In the genomic region with DNA sequence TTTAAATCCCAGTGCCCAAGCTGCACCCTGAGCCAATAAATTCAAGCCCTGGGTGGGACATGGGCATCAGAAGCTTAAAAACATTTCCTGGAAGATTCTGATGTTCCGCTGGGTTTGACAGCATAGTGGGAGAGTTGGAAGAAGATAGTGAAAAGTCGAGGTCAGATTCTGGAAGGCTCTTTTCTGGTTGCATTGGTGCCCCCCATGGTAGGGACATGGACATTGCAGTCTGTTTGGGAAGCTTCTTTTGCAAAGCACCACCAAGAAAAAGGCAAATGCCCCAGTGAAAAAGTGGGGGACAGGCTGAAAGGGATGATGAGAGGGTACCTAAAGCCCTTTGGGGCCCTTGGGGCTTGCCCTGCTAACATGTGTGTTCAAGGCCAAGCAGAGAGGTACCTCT, we compare ENCODE assay signal across 13 cellular contexts. TPM values are rescaled to one million over a fixed set of nuclear protein-coding genes. Genes with fewer than 3 reads are reported as not detected.
DNase-seq lines count a peak whose midpoint lies in the region; ATAC-seq and TF ChIP-seq lines count a peak whose summit lies in the region.
"Had no signal": no experiment of that assay in that cellular context is flagged by ENCODE, and none has a peak within 500 bp of the region (broad histone marks: within the 10 kb centered on the region; RNA-seq: fewer than 3 reads in every experiment).

No MANE protein-coding gene starts in this region.

- no peak overlapping the region for H3K4me2 ChIP-seq in KMS-11

- no peaks in the 10 kb centered on the region for H3K79me2 ChIP-seq in KMS-11 (ENCODE audit: insufficient read depth, low read depth)

- no peaks in the 10 kb centered on the region; the same call in 1 of the 2 replicates for H3K4me1 ChIP-seq in BE2C
- H3K4me1 ChIP-seq in KMS-11 (ENCODE audit: low read depth, poor library complexity, severe bottlenecking) = peaks cover 16% of the 10 kb centered on the region
- peaks cover 0 to 31% (median 12%) of the 10 kb centered on the region in 4 donors for H3K4me1 ChIP-seq in right lobe of liver

- DNase-seq in BE2C = no peak
- no peak for DNase-seq in caudate nucleus (lab: John Stamatoyannopoulos, UW)
- DNase-seq in right lobe of liver = no peak
- DNase-seq in NCI-H2171 treated with DMSO at 0.1 percent for 48 hours (lab: John Stamatoyannopoulos, UW) = no peak
- no peak for DNase-seq in epidermal melanocyte (ENCODE audit: insufficient read length, low spot score)
- no peak for DNase-seq in activated CD4-positive, alpha-beta T cell treated with anti-CD3 and anti-CD28 coated beads for 4 hours
- DNase-seq: activated CD4-positive, CD25-positive, alpha-beta regulatory T cell; activated T-cell treated with anti-CD3 and anti-CD28 coated beads, Interleukin-2, amount 50 U/mL, for 72 hours; CD4-positive, CD25-positive, alpha-beta regulatory T cell; spleen; stimulated activated CD8-positive, alpha-beta memory T cell treated with anti-CD3 and anti-CD28 coated beads, Interleukin-4, amount 100 ng/mL, for 48 hours had no signal

- WGBS in right lobe of liver (ENCODE audit: insufficient coverage, low coverage, low lambda C conversion rate, missing lambda C conversion rate) = 55% methylated on average over 2 of the region's 2 CpGs

- H3K9me3 ChIP-seq in BE2C (no peaks in the 10 kb centered on the region), right lobe of liver (no peaks in the 10 kb centered on the region)
- H3K9me3 ChIP-seq: spleen had no signal

- ATAC-seq in right lobe of liver = peak in 2 of 4 donors; percentile 24 to 50
- ATAC-seq in HG03196 (IDR thresholded peaks at IDR 0.05; ENCODE audit: unreplicated experiment) = no peak
- ATAC-seq: activated T-cell treated with anti-CD3 and anti-CD28 coated beads, Interleukin-2, amount 50 U/mL, for 72 hours had no signal

- peak; percentile 21; the same call in 1 of the 2 replicates for TF ChIP-seq CTCF in BE2C (IDR thresholded peaks at IDR 0.05; ENCODE audit: low read depth, low read length)
- TF ChIP-seq CTCF in KMS-11 (conservative IDR thresholded peaks at IDR 0.05; ENCODE audit: low read depth, low read length) = 0 out of 2 replicates have a peak, but pooled peaks have one; percentile 15
- TF ChIP-seq CTCF in right lobe of liver (IDR thresholded peaks at IDR 0.05) = peak in 3 of 4 donors; percentile 13 to 44 (median 18)

- H3K36me3 ChIP-seq in BE2C (no peaks in the 10 kb centered on the region), KMS-11 (ENCODE audit: insufficient read depth) (no peaks in the 10 kb centered on the region), right lobe of liver (peaks cover 0 to 4% (median 0%) of the 10 kb centered on the region in 4 donors)

- H3K27me3 ChIP-seq in BE2C = no peaks in the 10 kb centered on the region
- H3K27me3 ChIP-seq in KMS-11 (ENCODE audit: insufficient read depth, low read depth) = no peaks in the 10 kb centered on the region
- H3K27me3 ChIP-seq in right lobe of liver = no peaks in the 10 kb centered on the region
- H3K27me3 ChIP-seq: spleen had no signal

- H3K4me3 ChIP-seq in BE2C (ENCODE audit: low read depth, low read length) (no peak overlapping the region), KMS-11 (IDR thresholded peaks at IDR 0.05; ENCODE audit: insufficient read depth, low read depth, low read length) (no peak overlapping the region), right lobe of liver (no peak overlapping the region)
- H3K4me3 ChIP-seq: spleen had no signal

- H2AFZ ChIP-seq in KMS-11 (ENCODE audit: low read depth) = no peak overlapping the region

- TF ChIP-seq POLR2A in right lobe of liver (IDR thresholded peaks at IDR 0.05) = no peak

- no peak overlapping the region for H3K9ac ChIP-seq in KMS-11

- intact Hi-C loops in right lobe of liver (cut with DNase I) = no loop called here

- no peaks in the 10 kb centered on the region for H4K20me1 ChIP-seq in KMS-11 (ENCODE audit: insufficient read depth)

- H3K27ac ChIP-seq in KMS-11 = no peak overlapping the region
- peak overlapping the region; percentile 62 for H3K27ac ChIP-seq in caudate nucleus (ENCODE audit: low read depth, low read length)
- H3K27ac ChIP-seq in right lobe of liver = peak overlapping the region; percentile 25 to 72 (median 32)

RNA-seq across cellular contexts. Expression of gene MERTK, which starts 21.0 kb away (rescaled TPM):
- polyA plus RNA-seq in BE2C (2012; ENCODE audit: insufficient read depth, insufficient read length, low read depth) = 0.73 TPM
- total RNA-seq in right lobe of liver = 10 to 100 TPM; 10.6 to 18.3 (median 13.1) TPM
- polyA plus RNA-seq: CD4-positive, CD25-positive, alpha-beta regulatory T cell had no signal

RNA-seq across cellular contexts. Expression of gene ANAPC1, which starts 35.4 kb away (rescaled TPM):
- polyA plus RNA-seq in BE2C (2012; ENCODE audit: insufficient read depth, insufficient read length, low read depth) = 27.8 TPM
- 10 to 100 TPM; 14.4 to 40.3 (median 17.7) TPM for total RNA-seq in right lobe of liver
